In genomic region chr6:156832166-156832743, GRCh38 we compare ENCODE assay signal across 9 cellular contexts. TPM values are rescaled to one million over a fixed set of nuclear protein-coding genes. Genes with fewer than 3 reads are reported as not detected.
A peak's percentile ranks its signal among the peaks of the same experiment; 100 is the strongest.
DNase-seq lines count a peak whose midpoint lies in the region; ATAC-seq and TF ChIP-seq lines count a peak whose summit lies in the region.
"Had no signal": no experiment of that assay in that cellular context is flagged by ENCODE, and none has a peak within 500 bp of the region (broad histone marks: within the 10 kb centered on the region; RNA-seq: fewer than 3 reads in every experiment).

No MANE protein-coding gene starts in this region.

- peaks cover 39% of the 10 kb centered on the region for H3K4me1 Mint-ChIP-seq in WTC11

- peaks cover 43% of the 10 kb centered on the region for H3K4me1 ChIP-seq in suprapubic skin

- H3K9me3 Mint-ChIP-seq in WTC11: no peaks in the 10 kb centered on the region
- H3K9me3 Mint-ChIP-seq: activated T-cell treated with anti-CD3 and anti-CD28 coated beads, Interleukin-2, amount 50 U/mL, for 4 hours had no signal

- no peak for ATAC-seq in WTC11
- peak; percentile 25 for ATAC-seq in left ventricle myocardium superior
- ATAC-seq in HG03159 (IDR thresholded peaks at IDR 0.05; ENCODE audit: unreplicated experiment): no peak
- ATAC-seq in HG03135 (IDR thresholded peaks at IDR 0.05; ENCODE audit: unreplicated experiment): no peak
- ATAC-seq: activated T-cell treated with anti-CD3 and anti-CD28 coated beads, Interleukin-2, amount 50 U/mL, for 4 hours had no signal

- H3K27me3 Mint-ChIP-seq in WTC11 (ENCODE audit: low read depth): no peaks in the 10 kb centered on the region

- 69% methylated on average over 3 of the region's 3 CpGs for WGBS in suprapubic skin

- in situ Hi-C loops in KBM-7 (cut with MboI; ENCODE audit: low pct_unique_long_range_greater_than_20kb, low sequenced_read_pairs): no loop called here

- H3K27ac ChIP-seq in suprapubic skin: peak overlapping the region; percentile 40

- intact Hi-C loops in left ventricle myocardium superior (cut with micrococcal nuclease): no loop called here

- CTCF ChIA-PET in WTC11 (lab: Charles Lee): no interaction called here

- peaks cover 5% of the 10 kb centered on the region for H3K36me3 ChIP-seq in suprapubic skin

- no peak overlapping the region for H3K4me3 Mint-ChIP-seq in WTC11
- H3K4me3 Mint-ChIP-seq: activated T-cell treated with anti-CD3 and anti-CD28 coated beads, Interleukin-2, amount 50 U/mL, for 4 hours had no signal

- no peak for TF ChIP-seq CTCF in WTC11 (IDR thresholded peaks at IDR 0.05)
- no peak for TF ChIP-seq CTCF in suprapubic skin (IDR thresholded peaks at IDR 0.05)

- no peaks in the 10 kb centered on the region for H3K9me3 ChIP-seq in suprapubic skin

- TF ChIP-seq EP300 in suprapubic skin (IDR thresholded peaks at IDR 0.05): no peak

- H3K4me3 ChIP-seq in suprapubic skin: no peak overlapping the region

- no peaks in the 10 kb centered on the region for H3K27me3 ChIP-seq in suprapubic skin

- DNase-seq in NCI-H510A treated with DMSO at 0.1 percent for 48 hours (lab: John Stamatoyannopoulos, UW): peak; percentile 82
- DNase-seq in NCI-H510A (lab: John Stamatoyannopoulos, UW): no peak
- no peak for DNase-seq in WTC11 (ENCODE audit: low spot score)
- peak; percentile 56 for DNase-seq in left ventricle myocardium superior
- no peak for DNase-seq in suprapubic skin (ENCODE audit: low spot score in 2 of 2)
- no peak for DNase-seq in KBM-7
- DNase-seq: activated T-cell treated with anti-CD3 and anti-CD28 coated beads, Interleukin-2, amount 50 U/mL, for 4 hours had no signal

- POLR2A ChIA-PET in WTC11 (lab: Charles Lee): no interaction called here

- H3K36me3 Mint-ChIP-seq in WTC11: peaks cover 2% of the 10 kb centered on the region; the same call in 1 of the 2 replicates

- H3K27ac Mint-ChIP-seq in WTC11: peak overlapping the region; percentile 7; the same call in 1 of the 2 replicates

- TF ChIP-seq POLR2A in suprapubic skin (IDR thresholded peaks at IDR 0.05): no peak

TF ChIP-seq in WTC11, 78 proteins besides CTCF, POLR2A, EP300 and RAD21:
- TF ChIP-seq NFYB (CRISPR knock-in tag; conservative IDR thresholded peaks at IDR 0.05; ENCODE audit: low read depth) (peak; percentile 62), EMX1 (CRISPR knock-in tag; IDR thresholded peaks at IDR 0.05) (no peak), OVOL2 (CRISPR knock-in tag; IDR thresholded peaks at IDR 0.05; ENCODE audit: borderline replicate concordance) (no peak), PRDM15 (CRISPR knock-in tag; IDR thresholded peaks at IDR 0.05) (no peak)

RNA-seq across cellular contexts. Expression of gene ARID1B, which starts 55.1 kb away (rescaled TPM):
- total RNA-seq in WTC11 (2021): 53.8 to 60.3 TPM (median 55.9 TPM) in 3 replicates
- 46.6 TPM for total RNA-seq in left ventricle myocardium superior
- 100 to 1,000 TPM; 102 to 233 (median 129) TPM for total RNA-seq in suprapubic skin

Comparison
In these comparisons a context has a peak if more than half of its experiments do, and no peak if none do; other contexts are left out.
1. DNase-seq: peak in NCI-H510A treated with DMSO at 0.1 percent for 48 hours (single experiment) and left ventricle myocardium superior (single experiment); none in NCI-H510A (single experiment), WTC11 (single experiment), suprapubic skin (0 of 2) and KBM-7 (single experiment).